8 cellular contexts compared by ENCODE assay signal in the genomic region with DNA sequence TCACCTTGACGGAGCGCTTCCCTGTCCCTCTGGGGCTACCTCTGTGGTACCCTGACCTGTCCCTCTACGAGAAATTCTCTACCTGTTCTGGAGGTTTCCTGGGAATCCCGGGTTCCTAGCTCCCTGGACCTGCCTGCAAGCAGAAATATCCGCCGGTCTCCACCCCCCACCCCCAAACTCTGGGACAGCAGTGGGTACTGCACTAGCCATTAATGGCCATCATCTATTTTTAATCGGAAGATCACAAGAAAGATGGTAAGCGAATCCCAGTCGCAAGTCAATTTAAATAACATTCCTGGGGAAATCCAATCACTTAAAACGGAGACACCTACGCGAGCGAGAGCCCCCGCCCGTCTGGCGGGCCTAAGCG. TPM values are rescaled to one million over a fixed set of nuclear protein-coding genes. Genes with fewer than 3 reads are reported as not detected.
DNase-seq lines count a peak whose midpoint lies in the region; ATAC-seq, FAIRE-seq and TF ChIP-seq lines count a peak whose summit lies in the region.

No MANE protein-coding gene starts in this region.

- DNase-seq in D721Med (ENCODE audit: insufficient read length, low spot score): peak; percentile 36
- no peak for DNase-seq in PC-9
- DNase-seq in esophagus muscularis mucosa (ENCODE audit: extremely low spot score): no peak
- no peak for DNase-seq in progenitor cell of endocrine pancreas (ENCODE audit: low spot score, unreplicated experiment)
- no peak for DNase-seq in iPS-NIHi11 (ENCODE audit: low spot score)
- no peak for DNase-seq in retina
- DNase-seq in LoVo (ENCODE audit: low spot score): no peak

- no peak for TF ChIP-seq CTCF in D721Med (IDR thresholded peaks at IDR 0.05; ENCODE audit: insufficient read depth, missing control alignments)
- no peak for TF ChIP-seq CTCF in PC-9 (conservative IDR thresholded peaks at IDR 0.05)
- TF ChIP-seq CTCF in esophagus muscularis mucosa (IDR thresholded peaks at IDR 0.05): no peak
- TF ChIP-seq CTCF in progenitor cell of endocrine pancreas (IDR thresholded peaks at IDR 0.05; ENCODE audit: unreplicated experiment): no peak

- H3K4me1 Mint-ChIP-seq in progenitor cell of endocrine pancreas (ENCODE audit: low read depth): peaks cover 7% of the 10 kb centered on the region

- H3K9me3 Mint-ChIP-seq in progenitor cell of endocrine pancreas (ENCODE audit: low read depth): no peaks in the 10 kb centered on the region

- H3K36me3 ChIP-seq in PC-9 (ENCODE audit: low read depth) (no peaks in the 10 kb centered on the region), esophagus muscularis mucosa (no peaks in the 10 kb centered on the region)

- H3F3A ChIP-seq in PC-9 (ENCODE audit: insufficient read depth, low read depth): peaks cover 5% of the 10 kb centered on the region

- peaks cover 67% of the 10 kb centered on the region for H3K27me3 Mint-ChIP-seq in progenitor cell of endocrine pancreas

- H3K4me3 ChIP-seq in PC-9: peak overlapping the region; percentile 77; the same call in 1 of the 2 replicates
- peak overlapping the region; percentile 56 to 70 (median 63) for H3K4me3 ChIP-seq in esophagus muscularis mucosa

- ATAC-seq in HG03565 (IDR thresholded peaks at IDR 0.05; ENCODE audit: unreplicated experiment): no peak

- H3K79me2 ChIP-seq in PC-9 (ENCODE audit: low read depth): no peaks in the 10 kb centered on the region

- no peaks in the 10 kb centered on the region for H3K9me3 ChIP-seq in PC-9 (ENCODE audit: insufficient read depth, low read depth)
- no peaks in the 10 kb centered on the region for H3K9me3 ChIP-seq in esophagus muscularis mucosa

- intact Hi-C loops in PC-9 (cut with micrococcal nuclease; ENCODE audit: unreplicated experiment) (loop anchor here (10.0 kb wide), 1 partner anchor 190 kb away; no protein-coding TSS in a partner anchor), esophagus muscularis mucosa (cut with DNase I) (no loop called here)

- no peak for TF ChIP-seq POLR2A in esophagus muscularis mucosa (IDR thresholded peaks at IDR 0.05; ENCODE audit: low read depth)

- no peaks in the 10 kb centered on the region for H3K4me1 ChIP-seq in PC-9 (replicated peaks; ENCODE audit: insufficient read depth)
- peaks cover 15 to 28% (median 24%) of the 10 kb centered on the region in 4 donors for H3K4me1 ChIP-seq in esophagus muscularis mucosa

- H2AFZ ChIP-seq in PC-9: peak overlapping the region; percentile 86

- H4K20me1 ChIP-seq in PC-9 (ENCODE audit: insufficient read depth): no peaks in the 10 kb centered on the region

- peak overlapping the region; percentile 74 for H3K4me3 Mint-ChIP-seq in progenitor cell of endocrine pancreas (ENCODE audit: low read depth)

- WGBS in esophagus muscularis mucosa: 12% methylated on average over 17 of the region's 17 CpGs

- H3K27ac ChIP-seq in PC-9 (no peak overlapping the region), esophagus muscularis mucosa (replicated peaks in 1 of 4) (no peak overlapping the region)

- peak overlapping the region; percentile 86 for H3K4me2 ChIP-seq in PC-9

- TF ChIP-seq EP300 in esophagus muscularis mucosa (IDR thresholded peaks at IDR 0.05): no peak

- BruUV-seq in PC-9 (replicated peaks; lab: Mats Ljungman, UMichigan): no TSS peak

- peaks cover 8% of the 10 kb centered on the region; the same call in 1 of the 2 replicates for H3K27me3 ChIP-seq in PC-9 (ENCODE audit: insufficient read depth, low read depth)
- peaks cover 0 to 54% (median 23%) of the 10 kb centered on the region in 4 donors for H3K27me3 ChIP-seq in esophagus muscularis mucosa

- POLR2A ChIA-PET in PC-9 (lab: Charles Lee; ENCODE audit: unreplicated experiment): no interaction called here

- no peak for FAIRE-seq in D721Med (lab: Jason Lieb, UNC)

- CTCF ChIA-PET in PC-9 (lab: Charles Lee): no interaction called here

- no peaks in the 10 kb centered on the region for H3K36me3 Mint-ChIP-seq in progenitor cell of endocrine pancreas (ENCODE audit: insufficient read depth)

- peak overlapping the region; percentile 59 for H3K27ac Mint-ChIP-seq in progenitor cell of endocrine pancreas

- H3K9me2 ChIP-seq in PC-9 (ENCODE audit: insufficient read depth): no peaks in the 10 kb centered on the region

RNA-seq across cellular contexts. Expression of a gene that starts 0.4 kb away (rescaled TPM):
- total RNA-seq in PC-9 (2021) (not detected in 2 replicates), esophagus muscularis mucosa (under 1 TPM; under 0.01 to 0.26 (median 0.17) TPM), progenitor cell of endocrine pancreas (0.38 and 0.50 TPM in 2 replicates)
